21 cellular contexts compared by ENCODE assay signal in the genomic region with DNA sequence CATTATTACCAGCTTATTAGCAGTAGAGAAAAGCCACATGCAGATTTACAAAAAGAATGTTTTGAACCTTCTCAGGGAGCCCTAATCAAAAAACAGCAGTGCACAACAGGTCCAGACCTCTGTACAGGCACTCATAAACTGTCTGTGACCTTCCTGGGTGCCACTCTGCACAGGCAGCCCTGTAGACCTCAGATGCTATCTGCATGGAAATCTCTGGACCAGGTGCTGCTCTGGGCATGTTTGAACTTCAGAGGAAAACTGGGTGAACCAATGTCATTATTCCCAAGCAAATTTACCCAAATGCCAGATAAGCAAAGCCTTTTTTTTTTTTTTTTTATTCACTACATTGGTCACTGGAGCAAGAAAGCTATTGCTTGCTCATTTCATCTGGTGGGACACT.
A peak's percentile ranks its signal among the peaks of the same experiment; 100 is the strongest.
DNase-seq lines count a peak whose midpoint lies in the region; ATAC-seq and TF ChIP-seq lines count a peak whose summit lies in the region.
"Had no signal": no experiment of that assay in that cellular context is flagged by ENCODE, and none has a peak within 500 bp of the region (broad histone marks: within the 10 kb centered on the region; RNA-seq: fewer than 3 reads in every experiment).

No MANE protein-coding gene starts in this region.

- no peak for TF ChIP-seq EP300 in SK-N-SH (IDR thresholded peaks at IDR 0.05; ENCODE audit: borderline replicate concordance in 1 of 2, low read depth in 1 of 2, low read length in 1 of 2)

- no peaks in the 10 kb centered on the region for H3F3A ChIP-seq in SK-N-SH (replicated peaks; ENCODE audit: insufficient read depth)

- POLR2A ChIA-PET in SK-N-SH (lab: Yijun Ruan, JAX) = no interaction called here

- no peak for TF ChIP-seq RAD21 in SK-N-SH (IDR thresholded peaks at IDR 0.05; ENCODE audit: low read length)

- H3K79me2 ChIP-seq in SK-N-SH (ENCODE audit: insufficient read depth) = no peaks in the 10 kb centered on the region

- TF ChIP-seq CTCF in SK-N-SH (IDR thresholded peaks at IDR 0.05) = no peak

- CTCF ChIA-PET in SK-N-SH (lab: Yijun Ruan, JAX) = interaction anchor here (0.7 to 3.1 kb wide), 6 partner anchors 18 to 526 kb away, joined by 3 to 15 read pairs (median 4); no protein-coding TSS in a partner anchor

- ATAC-seq in SK-N-SH treated with all-trans-retinoic acid at 6 μM for 48 hours = no peak
- ATAC-seq: A549; CD8-positive, alpha-beta T cell; GM12878 had no signal

- no peaks in the 10 kb centered on the region for H4K20me1 ChIP-seq in SK-N-SH (ENCODE audit: insufficient read depth)
- H4K20me1 ChIP-seq: BLaER1 treated with 17β-estradiol and CSF1 and Interleukin-3, amounts not matched to agents 10 nM and 100 nM had no signal

- no peaks in the 10 kb centered on the region for H3K9me3 ChIP-seq in SK-N-SH
- H3K9me3 ChIP-seq: A549, Caco-2 had no signal

- H3K27me3 ChIP-seq in SK-N-SH (ENCODE audit: insufficient read depth) = no peaks in the 10 kb centered on the region
- H3K27me3 ChIP-seq: BLaER1 treated with 17β-estradiol and CSF1 and Interleukin-3, amounts not matched to agents 10 nM and 100 nM had no signal

- no peaks in the 10 kb centered on the region for H3K36me3 ChIP-seq in SK-N-SH (replicated peaks in 1 of 2; ENCODE audit: control insufficient read depth in 1 of 2, insufficient read depth in 2 of 2, low read length in 1 of 2)
- H3K36me3 ChIP-seq: BLaER1 treated with 17β-estradiol and CSF1 and Interleukin-3, amounts not matched to agents 10 nM and 100 nM had no signal

- DNase-seq in NCI-H146 (lab: John Stamatoyannopoulos, UW) (peak; percentile 6), NCI-H146 treated with DMSO at 0.1 percent for 48 hours (lab: John Stamatoyannopoulos, UW; ENCODE audit: unreplicated experiment) (no peak), SK-N-SH (no peak), SK-N-DZ (ENCODE audit: low spot score) (peak; percentile 42), HK-2 (ENCODE audit: unreplicated experiment) (no peak)
- DNase-seq: AML-193; Caco-2; Calu3; CD4-positive, alpha-beta T cell; CD8-positive, alpha-beta T cell; DMS153; DMS79; DND-41; EL; GDM1 had no signal

- peaks cover 0 to 5% of the 10 kb centered on the region in 2 experiments; a peak in 2 of 4 replicates for H3K4me1 ChIP-seq in SK-N-SH (ENCODE audit: control insufficient read depth in 1 of 2, insufficient read depth in 2 of 2, low read depth in 1 of 2, low read length in 1 of 2)
- H3K4me1 ChIP-seq: A549; BLaER1 treated with 17β-estradiol and CSF1 and Interleukin-3, amounts not matched to agents 10 nM and 100 nM; Caco-2 had no signal

- peak overlapping the region in 1 of 2 experiments; percentile 6; a peak in 1 of 4 replicates for H3K27ac ChIP-seq in SK-N-SH (ENCODE audit: low read depth in 2 of 2, low read length in 1 of 2)
- H3K27ac ChIP-seq: 22Rv1; A549; BLaER1 treated with 17β-estradiol and CSF1 and Interleukin-3, amounts not matched to agents 10 nM and 100 nM; C4-2B had no signal

- no peak overlapping the region for H3K4me3 ChIP-seq in SK-N-SH (ENCODE audit: low read depth in 2 of 2, low read length in 1 of 2)
- H3K4me3 ChIP-seq: A549; BLaER1 treated with 17β-estradiol and CSF1 and Interleukin-3, amounts not matched to agents 10 nM and 100 nM; GM12878 had no signal

- H3K9me2 ChIP-seq in SK-N-SH = no peaks in the 10 kb centered on the region

- no peak overlapping the region for H3K9ac ChIP-seq in SK-N-SH
- H3K9ac ChIP-seq: BLaER1 treated with 17β-estradiol and CSF1 and Interleukin-3, amounts not matched to agents 10 nM and 100 nM had no signal

- no peak overlapping the region for H3K4me2 ChIP-seq in SK-N-SH
- H3K4me2 ChIP-seq: A549; BLaER1 treated with 17β-estradiol and CSF1 and Interleukin-3, amounts not matched to agents 10 nM and 100 nM had no signal

- H2AFZ ChIP-seq in SK-N-SH (ENCODE audit: low read depth) = no peak overlapping the region

TF ChIP-seq in SK-N-SH, 30 proteins besides CTCF, POLR2A, EP300 and RAD21:
- no peak for TF ChIP-seq CHD2 (IDR thresholded peaks at IDR 0.05; ENCODE audit: low read length, partially characterized antibody)
- peak; percentile 51; the same call in 1 of the 2 replicates for TF ChIP-seq GATA2 (CRISPR knock-in tag; IDR thresholded peaks at IDR 0.05)
- 0 out of 2 replicates have a peak, but pooled peaks have one; percentile 22 for TF ChIP-seq RCOR1 (IDR thresholded peaks at IDR 0.05; ENCODE audit: low read length)
- TF ChIP-seq, protein P1, sequence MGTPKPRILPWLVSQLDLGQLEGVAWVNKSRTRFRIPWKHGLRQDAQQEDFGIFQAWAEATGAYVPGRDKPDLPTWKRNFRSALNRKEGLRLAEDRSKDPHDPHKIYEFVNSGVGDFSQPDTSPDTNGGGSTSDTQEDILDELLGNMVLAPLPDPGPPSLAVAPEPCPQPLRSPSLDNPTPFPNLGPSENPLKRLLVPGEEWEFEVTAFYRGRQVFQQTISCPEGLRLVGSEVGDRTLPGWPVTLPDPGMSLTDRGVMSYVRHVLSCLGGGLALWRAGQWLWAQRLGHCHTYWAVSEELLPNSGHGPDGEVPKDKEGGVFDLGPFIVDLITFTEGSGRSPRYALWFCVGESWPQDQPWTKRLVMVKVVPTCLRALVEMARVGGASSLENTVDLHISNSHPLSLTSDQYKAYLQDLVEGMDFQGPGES (IDR thresholded peaks at IDR 0.05; ENCODE audit: low read depth, low read length) = no peak

TF ChIP-seq in SK-N-SH treated with all-trans-retinoic acid at 6 μM for 48 hours, 23 proteins besides CTCF, POLR2A, EP300 and RAD21:
- TF ChIP-seq ZC3H10 (CRISPR knock-in tag; IDR thresholded peaks at IDR 0.05) (no peak), ZFP3 (CRISPR knock-in tag; IDR thresholded peaks at IDR 0.05) (no peak), GLIS3 (CRISPR knock-in tag; IDR thresholded peaks at IDR 0.05) (no peak), BACH2 (CRISPR knock-in tag; IDR thresholded peaks at IDR 0.05; ENCODE audit: borderline replicate concordance) (no peak), RARB (CRISPR knock-in tag; IDR thresholded peaks at IDR 0.05) (no peak), ESRRG (CRISPR knock-in tag; IDR thresholded peaks at IDR 0.05) (no peak), CSDC2 (CRISPR knock-in tag; IDR thresholded peaks at IDR 0.05) (no peak), ARNTL (CRISPR knock-in tag; IDR thresholded peaks at IDR 0.05; ENCODE audit: borderline replicate concordance, low read depth) (no peak), ZNF565 (CRISPR knock-in tag; conservative IDR thresholded peaks at IDR 0.05; ENCODE audit: low read depth) (no peak), ISL1 (CRISPR knock-in tag; IDR thresholded peaks at IDR 0.05) (no peak), TOX (CRISPR knock-in tag; IDR thresholded peaks at IDR 0.05; ENCODE audit: borderline replicate concordance) (no peak), ZNF8 (CRISPR knock-in tag; IDR thresholded peaks at IDR 0.05) (no peak), OSR1 (CRISPR knock-in tag; IDR thresholded peaks at IDR 0.05) (no peak)
- TF ChIP-seq, protein P2, sequence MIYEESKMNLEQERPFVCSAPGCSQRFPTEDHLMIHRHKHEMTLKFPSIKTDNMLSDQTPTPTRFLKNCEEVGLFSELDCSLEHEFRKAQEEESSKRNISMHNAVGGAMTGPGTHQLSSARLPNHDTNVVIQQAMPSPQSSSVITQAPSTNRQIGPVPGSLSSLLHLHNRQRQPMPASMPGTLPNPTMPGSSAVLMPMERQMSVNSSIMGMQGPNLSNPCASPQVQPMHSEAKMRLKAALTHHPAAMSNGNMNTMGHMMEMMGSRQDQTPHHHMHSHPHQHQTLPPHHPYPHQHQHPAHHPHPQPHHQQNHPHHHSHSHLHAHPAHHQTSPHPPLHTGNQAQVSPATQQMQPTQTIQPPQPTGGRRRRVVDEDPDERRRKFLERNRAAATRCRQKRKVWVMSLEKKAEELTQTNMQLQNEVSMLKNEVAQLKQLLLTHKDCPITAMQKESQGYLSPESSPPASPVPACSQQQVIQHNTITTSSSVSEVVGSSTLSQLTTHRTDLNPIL (CRISPR knock-in tag; IDR thresholded peaks at IDR 0.05; ENCODE audit: low read depth) = no peak
- TF ChIP-seq, protein P3, sequence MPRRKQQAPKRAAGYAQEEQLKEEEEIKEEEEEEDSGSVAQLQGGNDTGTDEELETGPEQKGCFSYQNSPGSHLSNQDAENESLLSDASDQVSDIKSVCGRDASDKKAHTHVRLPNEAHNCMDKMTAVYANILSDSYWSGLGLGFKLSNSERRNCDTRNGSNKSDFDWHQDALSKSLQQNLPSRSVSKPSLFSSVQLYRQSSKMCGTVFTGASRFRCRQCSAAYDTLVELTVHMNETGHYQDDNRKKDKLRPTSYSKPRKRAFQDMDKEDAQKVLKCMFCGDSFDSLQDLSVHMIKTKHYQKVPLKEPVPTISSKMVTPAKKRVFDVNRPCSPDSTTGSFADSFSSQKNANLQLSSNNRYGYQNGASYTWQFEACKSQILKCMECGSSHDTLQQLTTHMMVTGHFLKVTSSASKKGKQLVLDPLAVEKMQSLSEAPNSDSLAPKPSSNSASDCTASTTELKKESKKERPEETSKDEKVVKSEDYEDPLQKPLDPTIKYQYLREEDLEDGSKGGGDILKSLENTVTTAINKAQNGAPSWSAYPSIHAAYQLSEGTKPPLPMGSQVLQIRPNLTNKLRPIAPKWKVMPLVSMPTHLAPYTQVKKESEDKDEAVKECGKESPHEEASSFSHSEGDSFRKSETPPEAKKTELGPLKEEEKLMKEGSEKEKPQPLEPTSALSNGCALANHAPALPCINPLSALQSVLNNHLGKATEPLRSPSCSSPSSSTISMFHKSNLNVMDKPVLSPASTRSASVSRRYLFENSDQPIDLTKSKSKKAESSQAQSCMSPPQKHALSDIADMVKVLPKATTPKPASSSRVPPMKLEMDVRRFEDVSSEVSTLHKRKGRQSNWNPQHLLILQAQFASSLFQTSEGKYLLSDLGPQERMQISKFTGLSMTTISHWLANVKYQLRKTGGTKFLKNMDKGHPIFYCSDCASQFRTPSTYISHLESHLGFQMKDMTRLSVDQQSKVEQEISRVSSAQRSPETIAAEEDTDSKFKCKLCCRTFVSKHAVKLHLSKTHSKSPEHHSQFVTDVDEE (CRISPR knock-in tag; IDR thresholded peaks at IDR 0.05) = no peak
- TF ChIP-seq, protein P4, sequence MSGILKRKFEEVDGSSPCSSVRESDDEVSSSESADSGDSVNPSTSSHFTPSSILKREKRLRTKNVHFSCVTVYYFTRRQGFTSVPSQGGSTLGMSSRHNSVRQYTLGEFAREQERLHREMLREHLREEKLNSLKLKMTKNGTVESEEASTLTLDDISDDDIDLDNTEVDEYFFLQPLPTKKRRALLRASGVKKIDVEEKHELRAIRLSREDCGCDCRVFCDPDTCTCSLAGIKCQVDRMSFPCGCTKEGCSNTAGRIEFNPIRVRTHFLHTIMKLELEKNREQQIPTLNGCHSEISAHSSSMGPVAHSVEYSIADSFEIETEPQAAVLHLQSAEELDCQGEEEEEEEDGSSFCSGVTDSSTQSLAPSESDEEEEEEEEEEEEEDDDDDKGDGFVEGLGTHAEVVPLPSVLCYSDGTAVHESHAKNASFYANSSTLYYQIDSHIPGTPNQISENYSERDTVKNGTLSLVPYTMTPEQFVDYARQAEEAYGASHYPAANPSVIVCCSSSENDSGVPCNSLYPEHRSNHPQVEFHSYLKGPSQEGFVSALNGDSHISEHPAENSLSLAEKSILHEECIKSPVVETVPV (CRISPR knock-in tag; IDR thresholded peaks at IDR 0.05) = no peak

Comparison
In these comparisons a context has a peak if more than half of its experiments do, and no peak if none do; other contexts are left out.
1. DNase-seq: peak in NCI-H146 (single experiment) and SK-N-DZ (single experiment); none in NCI-H146 treated with DMSO at 0.1 percent for 48 hours (single experiment), SK-N-SH (single experiment) and HK-2 (single experiment).